Comparison of ENCODE assay signal across 3 cellular contexts in the genomic region with DNA sequence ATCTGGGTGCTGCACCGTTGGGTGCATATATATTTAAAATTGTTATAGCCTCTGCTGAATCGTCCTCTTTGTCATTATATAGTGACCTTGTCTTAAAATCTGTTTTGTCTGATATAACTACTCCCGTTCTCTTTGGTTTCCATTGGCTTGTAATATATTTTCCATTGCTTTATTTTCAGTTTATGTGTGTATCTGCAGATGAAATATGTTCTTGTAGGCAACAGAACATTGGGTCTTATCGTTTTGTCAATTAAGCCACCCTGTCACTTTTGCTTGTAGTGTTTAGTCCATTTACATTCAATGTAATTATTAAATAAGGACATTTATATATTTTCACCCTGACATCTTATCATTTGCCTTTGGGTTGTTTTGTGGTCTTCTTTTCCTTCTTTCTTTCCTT.
"Had no signal": no experiment of that assay in that cellular context is flagged by ENCODE, and none has a peak within 500 bp of the region (broad histone marks: within the 10 kb centered on the region; RNA-seq: fewer than 3 reads in every experiment).

No MANE protein-coding gene starts in this region.

- DNase-seq: GDM1, GF-D8 had no signal

- H3K4me3 ChIP-seq: GM12878 had no signal
